Comparison of ENCODE assay signal across 21 cellular contexts in genomic region chr10:85925201-85925750, GRCh38.
DNase-seq lines count a peak whose midpoint lies in the region; ATAC-seq, FAIRE-seq and TF ChIP-seq lines count a peak whose summit lies in the region.
"Had no signal": no experiment of that assay in that cellular context is flagged by ENCODE, and none has a peak within 500 bp of the region (broad histone marks: within the 10 kb centered on the region; RNA-seq: fewer than 3 reads in every experiment).

No MANE protein-coding gene starts in this region.

- H3K4ac ChIP-seq in neuronal stem cell (ENCODE audit: low read length) = no peak overlapping the region

- H2AFZ ChIP-seq in neuronal stem cell (ENCODE audit: low read length) = no peak overlapping the region

- no peak overlapping the region for H4K8ac ChIP-seq in neuronal stem cell (ENCODE audit: low read depth, low read length)

- no peak overlapping the region for H2BK120ac ChIP-seq in neuronal stem cell (ENCODE audit: low read depth, low read length)

- no peaks in the 10 kb centered on the region for H3K9me3 Mint-ChIP-seq in glutamatergic neuron (ENCODE audit: unreplicated experiment)
- H3K9me3 Mint-ChIP-seq: CD4-positive, alpha-beta T cell; CD8-positive, alpha-beta T cell had no signal

- H3K36me3 ChIP-seq in esophagus muscularis mucosa (no peaks in the 10 kb centered on the region), neuronal stem cell (replicated peaks in 1 of 2; ENCODE audit: control insufficient read depth in 2 of 2, insufficient read depth in 2 of 2, low read length in 2 of 2) (no peaks in the 10 kb centered on the region), pancreas (no peaks in the 10 kb centered on the region)
- H3K36me3 ChIP-seq: BLaER1 treated with 17β-estradiol and CSF1 and Interleukin-3, amounts not matched to agents 10 nM and 100 nM had no signal

- H3K14ac ChIP-seq in neuronal stem cell (ENCODE audit: low read length) = peak overlapping the region; percentile 40

- no peaks in the 10 kb centered on the region for H3K9me3 ChIP-seq in esophagus muscularis mucosa
- H3K9me3 ChIP-seq in neuronal stem cell (replicated peaks in 1 of 2; ENCODE audit: control insufficient read depth in 2 of 2, insufficient read depth in 1 of 2, low read depth in 1 of 2, low read length in 2 of 2) = no peaks in the 10 kb centered on the region
- H3K9me3 ChIP-seq in pancreas = no peaks in the 10 kb centered on the region
- H3K9me3 ChIP-seq: A549; BLaER1 treated with 17β-estradiol and CSF1 and Interleukin-3, amounts not matched to agents 10 nM and 100 nM; Caco-2 had no signal

- no peak for FAIRE-seq in pancreas (lab: Jason Lieb, UNC)
- FAIRE-seq: A549, D721Med, G401.6, GM12891, GM18507 had no signal

- TF ChIP-seq CTCF in 22Rv1 (IDR thresholded peaks at IDR 0.05) = 0 out of 2 replicates have a peak, but pooled peaks have one; percentile 11
- TF ChIP-seq CTCF in esophagus muscularis mucosa (IDR thresholded peaks at IDR 0.05) = no peak
- TF ChIP-seq CTCF in pancreas (IDR thresholded peaks at IDR 0.05) = no peak
- no peak for TF ChIP-seq CTCF in glutamatergic neuron (IDR thresholded peaks at IDR 0.05; ENCODE audit: partially characterized antibody, unreplicated experiment)

- no peak overlapping the region for H3K23ac ChIP-seq in neuronal stem cell (ENCODE audit: low read depth, low read length, poor library complexity)

- ATAC-seq in pancreas = peak in 3 of 4 donors; percentile 32 to 57 (median 40)
- ATAC-seq: A549; CD8-positive, alpha-beta T cell had no signal

- H3K18ac ChIP-seq in neuronal stem cell (ENCODE audit: low read length) = no peak overlapping the region

- no peaks in the 10 kb centered on the region for H3K79me1 ChIP-seq in neuronal stem cell (ENCODE audit: low read depth, low read length)

- H3K27ac ChIP-seq in 22Rv1 = no peak overlapping the region
- H3K27ac ChIP-seq in esophagus muscularis mucosa (replicated peaks in 1 of 4) = no peak overlapping the region
- H3K27ac ChIP-seq in neuronal stem cell (replicated peaks; ENCODE audit: low read length) = no peak overlapping the region
- H3K27ac ChIP-seq in pancreas = no peak overlapping the region
- H3K27ac ChIP-seq: A549; BLaER1 treated with 17β-estradiol and CSF1 and Interleukin-3, amounts not matched to agents 10 nM and 100 nM; C4-2B had no signal

- no peak for TF ChIP-seq POLR2A in esophagus muscularis mucosa (IDR thresholded peaks at IDR 0.05; ENCODE audit: low read depth)

- WGBS in esophagus muscularis mucosa = 89% methylated on average over 5 of the region's 5 CpGs
- WGBS in neuronal stem cell (ENCODE audit: extremely low coverage in 2 of 2, insufficient read length in 2 of 2, insufficient replicate concordance in 1 of 2), 2 donors = no CpG with 5 or more reads among the region's 5 CpGs
- WGBS in pancreas, 2 donors = 51 to 57% methylated on average over 5 of the region's 5 CpGs

- H3K4me1 ChIP-seq in esophagus muscularis mucosa (peaks cover 12 to 26% (median 23%) of the 10 kb centered on the region in 4 donors), neuronal stem cell (ENCODE audit: control insufficient read depth in 2 of 2, insufficient read depth in 1 of 2, low read depth in 1 of 2, low read length in 2 of 2) (no peaks in the 10 kb centered on the region), pancreas (no peaks in the 10 kb centered on the region)
- H3K4me1 ChIP-seq: A549, Caco-2 had no signal

- intact Hi-C loops in esophagus muscularis mucosa (cut with DNase I) = no loop called here
- intact Hi-C loops in pancreas (cut with DNase I) = no loop called here

- H3K4me2 ChIP-seq in neuronal stem cell (ENCODE audit: insufficient read depth, low read length, poor library complexity, severe bottlenecking) = no peak overlapping the region
- H3K4me2 ChIP-seq: A549; BLaER1 treated with 17β-estradiol and CSF1 and Interleukin-3, amounts not matched to agents 10 nM and 100 nM had no signal

- H3K4me3 Mint-ChIP-seq in glutamatergic neuron (ENCODE audit: unreplicated experiment) = no peak overlapping the region
- H3K4me3 Mint-ChIP-seq: B cell; CD4-positive, alpha-beta T cell; CD8-positive, alpha-beta T cell had no signal

- no peaks in the 10 kb centered on the region for H3K27me3 ChIP-seq in esophagus muscularis mucosa
- H3K27me3 ChIP-seq in neuronal stem cell (ENCODE audit: control insufficient read depth in 3 of 3, insufficient read depth in 3 of 3, low read depth in 1 of 3, low read length in 3 of 3) = no peaks in the 10 kb centered on the region
- H3K27me3 ChIP-seq in pancreas = no peaks in the 10 kb centered on the region
- H3K27me3 ChIP-seq: BLaER1 treated with 17β-estradiol and CSF1 and Interleukin-3, amounts not matched to agents 10 nM and 100 nM had no signal

- H3K27ac Mint-ChIP-seq in glutamatergic neuron (ENCODE audit: unreplicated experiment) = no peak overlapping the region
- H3K27ac Mint-ChIP-seq: B cell; CD4-positive, alpha-beta T cell; CD8-positive, alpha-beta T cell had no signal

- no peak overlapping the region for H2BK5ac ChIP-seq in neuronal stem cell (ENCODE audit: low read length)

- H2BK12ac ChIP-seq in neuronal stem cell (ENCODE audit: low read length) = no peak overlapping the region

- DNase-seq in esophagus muscularis mucosa (ENCODE audit: extremely low spot score) = peak; percentile 90
- no peak for DNase-seq in neuronal stem cell (ENCODE audit: low spot score)
- DNase-seq in pancreas = no peak
- DNase-seq in AG08396 (ENCODE audit: low spot score) = no peak
- no peak for DNase-seq in Ammon's horn (ENCODE audit: low spot score)
- DNase-seq in glutamatergic neuron = no peak
- DNase-seq: Caco-2; Calu3; CD4-positive, alpha-beta T cell; CD8-positive, alpha-beta T cell; DMS79 treated with DMSO at 0.1 percent for 48 hours; GF-D8 had no signal

- TF ChIP-seq EP300 in esophagus muscularis mucosa (IDR thresholded peaks at IDR 0.05) = no peak

- H2AK5ac ChIP-seq in neuronal stem cell (ENCODE audit: low read depth, low read length) = no peak overlapping the region

- H2BK15ac ChIP-seq in neuronal stem cell (ENCODE audit: low read length) = no peak overlapping the region

- no peak overlapping the region for H3K9ac ChIP-seq in neuronal stem cell (ENCODE audit: low read depth, low read length, poor library complexity)
- H3K9ac ChIP-seq: BLaER1 treated with 17β-estradiol and CSF1 and Interleukin-3, amounts not matched to agents 10 nM and 100 nM had no signal

- no peaks in the 10 kb centered on the region for H3K27me3 Mint-ChIP-seq in glutamatergic neuron (ENCODE audit: unreplicated experiment)

- peaks cover 6% of the 10 kb centered on the region for H3K4me1 Mint-ChIP-seq in glutamatergic neuron (ENCODE audit: low read depth, unreplicated experiment)
- H3K4me1 Mint-ChIP-seq: B cell had no signal

- no peak overlapping the region for H3K4me3 ChIP-seq in esophagus muscularis mucosa
- H3K4me3 ChIP-seq in neuronal stem cell (ENCODE audit: low read length in 2 of 2) = no peak overlapping the region
- H3K4me3 ChIP-seq in pancreas = no peak overlapping the region
- H3K4me3 ChIP-seq: A549; BLaER1 treated with 17β-estradiol and CSF1 and Interleukin-3, amounts not matched to agents 10 nM and 100 nM had no signal

- no peaks in the 10 kb centered on the region for H3K36me3 Mint-ChIP-seq in glutamatergic neuron (ENCODE audit: unreplicated experiment)
- H3K36me3 Mint-ChIP-seq: CD8-positive, alpha-beta T cell had no signal

- H4K91ac ChIP-seq in neuronal stem cell (ENCODE audit: low read depth, low read length, poor library complexity) = peak overlapping the region; percentile 16
